Comparison of ENCODE assay signal across 8 cellular contexts in genomic region chr1:43529206-43529731, GRCh38. TPM values are rescaled to one million over a fixed set of nuclear protein-coding genes. Genes with fewer than 3 reads are reported as not detected.
DNase-seq lines count a peak whose midpoint lies in the region; ATAC-seq and FAIRE-seq lines count a peak whose summit lies in the region.

No MANE protein-coding gene starts in this region.

- peak; percentile 60 to 84 (median 70) for DNase-seq in CD8-positive, alpha-beta memory T cell
- DNase-seq in HTR-8/SVneo (ENCODE audit: insufficient read length, low spot score) (peak; percentile 81), NOMO-1 (lab: John Stamatoyannopoulos, UW; ENCODE audit: unreplicated experiment in 2 of 2) (peak; percentile 15 to 65), memory B cell (ENCODE audit: low spot score in 2 of 2) (peak; percentile 73 to 81), mesenteric fat pad (ENCODE audit: low spot score) (no peak)
- peak; percentile 85 for DNase-seq in activated CD8-positive, alpha-beta T cell treated with anti-CD3 and anti-CD28 coated beads, Interleukin-2, amount 10 ng/mL, durations not matched to agents 7 days and 5 days
- peak; percentile 73 to 80 (median 78) for DNase-seq in effector memory CD8-positive, alpha-beta T cell
- peak; percentile 66 for DNase-seq in stimulated activated CD8-positive, alpha-beta memory T cell treated with anti-CD3 and anti-CD28 coated beads, Interleukin-15, amount 100 ng/mL, for 24 hours (ENCODE audit: low read depth)

- H3K27me3 Mint-ChIP-seq in CD8-positive, alpha-beta memory T cell: peaks cover 31 to 68% of the 10 kb centered on the region in 2 donors
- peaks cover 48% of the 10 kb centered on the region for H3K27me3 Mint-ChIP-seq in activated CD8-positive, alpha-beta T cell treated with anti-CD3 and anti-CD28 coated beads, Interleukin-2, amount 10 ng/mL, durations not matched to agents 7 days and 5 days (ENCODE audit: low read depth)
- H3K27me3 Mint-ChIP-seq in effector memory CD8-positive, alpha-beta T cell: peaks cover 55 to 72% of the 10 kb centered on the region in 2 donors
- H3K27me3 Mint-ChIP-seq in memory B cell: peaks cover 38% of the 10 kb centered on the region

- no peak overlapping the region for H3K4me3 ChIP-seq in CD8-positive, alpha-beta memory T cell (ENCODE audit: low read length)

- H3K4me3 Mint-ChIP-seq in CD8-positive, alpha-beta memory T cell: peak overlapping the region; percentile 35 to 73 (median 54)
- H3K4me3 Mint-ChIP-seq in activated CD8-positive, alpha-beta T cell treated with anti-CD3 and anti-CD28 coated beads, Interleukin-2, amount 10 ng/mL, durations not matched to agents 7 days and 5 days: no peak overlapping the region
- H3K4me3 Mint-ChIP-seq in effector memory CD8-positive, alpha-beta T cell: no peak overlapping the region
- no peak overlapping the region for H3K4me3 Mint-ChIP-seq in memory B cell

- no peaks in the 10 kb centered on the region for H3K36me3 Mint-ChIP-seq in CD8-positive, alpha-beta memory T cell
- no peaks in the 10 kb centered on the region for H3K36me3 Mint-ChIP-seq in activated CD8-positive, alpha-beta T cell treated with anti-CD3 and anti-CD28 coated beads, Interleukin-2, amount 10 ng/mL, durations not matched to agents 7 days and 5 days (ENCODE audit: low read depth)
- no peaks in the 10 kb centered on the region for H3K36me3 Mint-ChIP-seq in effector memory CD8-positive, alpha-beta T cell (ENCODE audit: insufficient read depth)
- peaks cover 4% of the 10 kb centered on the region for H3K36me3 Mint-ChIP-seq in memory B cell

- no peak overlapping the region for H3K27ac ChIP-seq in CD8-positive, alpha-beta memory T cell (ENCODE audit: low read depth, low read length)

- H3K9me3 Mint-ChIP-seq in CD8-positive, alpha-beta memory T cell: no peaks in the 10 kb centered on the region
- no peaks in the 10 kb centered on the region for H3K9me3 Mint-ChIP-seq in activated CD8-positive, alpha-beta T cell treated with anti-CD3 and anti-CD28 coated beads, Interleukin-2, amount 10 ng/mL, durations not matched to agents 7 days and 5 days (ENCODE audit: insufficient read depth)
- no peaks in the 10 kb centered on the region for H3K9me3 Mint-ChIP-seq in effector memory CD8-positive, alpha-beta T cell
- no peaks in the 10 kb centered on the region for H3K9me3 Mint-ChIP-seq in memory B cell

- H3K36me3 ChIP-seq in CD8-positive, alpha-beta memory T cell (ENCODE audit: insufficient read depth, low read length): no peaks in the 10 kb centered on the region

- ATAC-seq in activated CD8-positive, alpha-beta T cell treated with anti-CD3 and anti-CD28 coated beads, Interleukin-2, amount 10 ng/mL, durations not matched to agents 7 days and 5 days: peak; percentile 73
- peak; percentile 67 for ATAC-seq in effector memory CD8-positive, alpha-beta T cell (replicated peaks)
- peak; percentile 79 for ATAC-seq in memory B cell (ENCODE audit: low read depth)

- H3K4me1 Mint-ChIP-seq in CD8-positive, alpha-beta memory T cell: peaks cover 20 to 28% (median 24%) of the 10 kb centered on the region in 3 donors
- H3K4me1 Mint-ChIP-seq in activated CD8-positive, alpha-beta T cell treated with anti-CD3 and anti-CD28 coated beads, Interleukin-2, amount 10 ng/mL, durations not matched to agents 7 days and 5 days (ENCODE audit: low read depth): peaks cover 20% of the 10 kb centered on the region
- peaks cover 12 to 14% of the 10 kb centered on the region in 2 donors for H3K4me1 Mint-ChIP-seq in effector memory CD8-positive, alpha-beta T cell (ENCODE audit: low read depth in 2 of 2)
- H3K4me1 Mint-ChIP-seq in memory B cell: peaks cover 10% of the 10 kb centered on the region

- peaks cover 24% of the 10 kb centered on the region for H3K27me3 ChIP-seq in CD8-positive, alpha-beta memory T cell (ENCODE audit: insufficient read depth, low read length, poor library complexity, severe bottlenecking)

- no peaks in the 10 kb centered on the region for H3K9me3 ChIP-seq in CD8-positive, alpha-beta memory T cell (ENCODE audit: low read length)

- POLR2A ChIA-PET in CD8-positive, alpha-beta memory T cell (lab: Charles Lee): no interaction called here
- POLR2A ChIA-PET in activated CD8-positive, alpha-beta T cell treated with anti-CD3 and anti-CD28 coated beads, Interleukin-2, amount 10 ng/mL, durations not matched to agents 7 days and 5 days (lab: Charles Lee): interaction anchor here (1.1 kb wide), 1 partner anchor 121 kb away, joined by 7 read pairs; the partner anchor contains the start of gene KDM4A

- CTCF ChIA-PET in CD8-positive, alpha-beta memory T cell (lab: Charles Lee): interaction anchor here (0.7 to 6.7 kb wide), 10 partner anchors 9 to 519 kb away, joined by 3 to 35 read pairs (median 4); partner anchors contain the start of gene KDM4A
- CTCF ChIA-PET in activated CD8-positive, alpha-beta T cell treated with anti-CD3 and anti-CD28 coated beads, Interleukin-2, amount 10 ng/mL, durations not matched to agents 7 days and 5 days (lab: Charles Lee): interaction anchor here (0.7 to 3.2 kb wide), 23 partner anchors 9 to 712 kb away, joined by 3 to 18 read pairs (median 4); partner anchors contain the start of genes ARTN, ERMAP, KDM4A and SVBP

- peaks cover 16% of the 10 kb centered on the region for H3K4me1 ChIP-seq in CD8-positive, alpha-beta memory T cell (ENCODE audit: insufficient read depth, low read length)

- H3K27ac Mint-ChIP-seq in CD8-positive, alpha-beta memory T cell: peak overlapping the region in 1 of 8 donors; percentile 64
- no peak overlapping the region for H3K27ac Mint-ChIP-seq in activated CD8-positive, alpha-beta T cell treated with anti-CD3 and anti-CD28 coated beads, Interleukin-2, amount 10 ng/mL, durations not matched to agents 7 days and 5 days
- H3K27ac Mint-ChIP-seq in effector memory CD8-positive, alpha-beta T cell: no peak overlapping the region
- H3K27ac Mint-ChIP-seq in memory B cell: no peak overlapping the region

- FAIRE-seq in HTR-8/SVneo (lab: Jason Lieb, UNC): peak; percentile 85

RNA-seq across cellular contexts. Expression of gene PTPRF, which starts 1.4 kb away (rescaled TPM):
- under 1 TPM; 0.39 to 0.47 TPM for total RNA-seq in CD8-positive, alpha-beta memory T cell
- not detected for polyA plus RNA-seq in CD8-positive, alpha-beta memory T cell
- total RNA-seq in activated CD8-positive, alpha-beta T cell treated with anti-CD3 and anti-CD28 coated beads, Interleukin-2, amount 10 ng/mL, durations not matched to agents 7 days and 5 days: under 1 TPM; 0.61 to 0.65 TPM
- 270 TPM for total RNA-seq in mesenteric fat pad

Comparison
In these comparisons a context has a peak if more than half of its experiments do, and no peak if none do; other contexts are left out.
1. H3K4me3 Mint-ChIP-seq: peak in CD8-positive, alpha-beta memory T cell (7 of 7); none in activated CD8-positive, alpha-beta T cell treated with anti-CD3 and anti-CD28 coated beads, Interleukin-2, amount 10 ng/mL, durations not matched to agents 7 days and 5 days (single experiment), effector memory CD8-positive, alpha-beta T cell (0 of 2) and memory B cell (single experiment).
2. RNA of gene PTPRF, which starts 1.4 kb away (total RNA-seq): 270 TPM in mesenteric fat pad (single experiment); 0.61 to 0.65 TPM in activated CD8-positive, alpha-beta T cell treated with anti-CD3 and anti-CD28 coated beads, Interleukin-2, amount 10 ng/mL, durations not matched to agents 7 days and 5 days and 0.39 to 0.47 TPM in CD8-positive, alpha-beta memory T cell; every median in the first group is over 100 times any median in the second.
3. Peak in every context shown above with its lines, with median percentiles within 50 percentile points of each other: ATAC-seq.